25 cellular contexts compared by ENCODE assay signal in genomic region chr11:121297872-121298271, GRCh38. TPM values are rescaled to one million over a fixed set of nuclear protein-coding genes. Genes with fewer than 3 reads are reported as not detected.
DNase-seq lines count a peak whose midpoint lies in the region; ATAC-seq, FAIRE-seq and TF ChIP-seq lines count a peak whose summit lies in the region.
"Had no signal": no experiment of that assay in that cellular context is flagged by ENCODE, and none has a peak within 500 bp of the region (broad histone marks: within the 10 kb centered on the region; RNA-seq: fewer than 3 reads in every experiment).

No MANE protein-coding gene starts in this region.

- 97% methylated on average over 5 of the region's 5 CpGs for WGBS in HepG2 (ENCODE audit: low lambda C conversion rate)
- WGBS in right lobe of liver (ENCODE audit: insufficient coverage, low coverage, low lambda C conversion rate, missing lambda C conversion rate), result 60% methylated on average over 2 of the region's 5 CpGs
- 95 to 98% (median 98%) methylated on average over 5 of the region's 5 CpGs for WGBS in ovary, 3 donors

- POLR2A ChIA-PET in HepG2 (lab: Yijun Ruan, JAX) (no interaction called here), WTC11 (lab: Charles Lee) (no interaction called here)

- H3K36me3 ChIP-seq in HepG2 (replicated peaks in 1 of 2; ENCODE audit: control insufficient read depth in 1 of 2, insufficient read depth in 2 of 2, low read length in 2 of 2) (peaks cover 0 to 2% of the 10 kb centered on the region in 2 experiments; a peak in 2 of 5 replicates), right lobe of liver (no peaks in the 10 kb centered on the region), ovary (no peaks in the 10 kb centered on the region)

- no peak for TF ChIP-seq POLR2A in HepG2 (IDR thresholded peaks at IDR 0.05; ENCODE audit: insufficient read depth in 1 of 2, low read depth in 2 of 2, low read length in 2 of 2)
- no peak for TF ChIP-seq POLR2A in right lobe of liver (IDR thresholded peaks at IDR 0.05)
- TF ChIP-seq POLR2A in ovary (IDR thresholded peaks at IDR 0.05), result no peak

- CTCF ChIA-PET in HepG2 (lab: Yijun Ruan, JAX; ENCODE audit: low intra/inter-chr PET ratio, low total read pairs), result no interaction called here
- CTCF ChIA-PET in WTC11 (lab: Charles Lee), result no interaction called here

- no peaks in the 10 kb centered on the region for H3K27me3 Mint-ChIP-seq in WTC11 (ENCODE audit: low read depth)
- no peaks in the 10 kb centered on the region for H3K27me3 Mint-ChIP-seq in nephron progenitor cell (ENCODE audit: low read depth, poor library complexity)
- H3K27me3 Mint-ChIP-seq: CD4-positive, CD25-positive, alpha-beta regulatory T cell had no signal

- H4K20me1 ChIP-seq in HepG2 (ENCODE audit: insufficient read depth, low read length), result peaks cover 49% of the 10 kb centered on the region

- H3K36me3 Mint-ChIP-seq in WTC11, result peaks cover 12% of the 10 kb centered on the region
- peaks cover 44% of the 10 kb centered on the region for H3K36me3 Mint-ChIP-seq in nephron progenitor cell (ENCODE audit: low read depth)

- peaks cover 53% of the 10 kb centered on the region for H3K4me1 ChIP-seq in HepG2 (ENCODE audit: insufficient read depth, low read length)
- H3K4me1 ChIP-seq in right lobe of liver, result peaks cover 0 to 65% (median 14%) of the 10 kb centered on the region in 4 donors
- peaks cover 2% of the 10 kb centered on the region for H3K4me1 ChIP-seq in ovary (ENCODE audit: insufficient read depth)

- DNase-seq in HepG2 (ENCODE audit: low spot score) (no peak), right lobe of liver (no peak), WTC11 (ENCODE audit: low spot score) (no peak), nephron progenitor cell (no peak), ovary (no peak), NCI-H748 (lab: John Stamatoyannopoulos, UW; ENCODE audit: unreplicated experiment) (no peak)
- no peak for DNase-seq in activated naive CD4-positive, alpha-beta T cell treated with anti-CD3 and anti-CD28 coated beads, Interleukin-2, amount 50 U/mL, for 16 hours
- DNase-seq: CD4-positive, CD25-positive, alpha-beta regulatory T cell; GOT3; Kasumi-1; MG63; NCI-H1105 treated with DMSO at 0.1 percent for 48 hours; NCI-H146; NCI-H1930; NCI-H2107; NCI-H524; NCI-H82; NK-92 treated with Interleukin-12 subunit alpha and Interleukin-12 subunit beta, amount 100 ng/mL, for 24 hours; PC-9; SHP77 had no signal

- no peak overlapping the region for H3K4me2 ChIP-seq in HepG2 (ENCODE audit: low read depth, low read length)
- H3K4me2 ChIP-seq: PC-9 had no signal

- H3K27ac ChIP-seq in HepG2 (ENCODE audit: extremely low read length, insufficient read depth, low read length) (no peak overlapping the region), right lobe of liver (no peak overlapping the region), ovary (no peak overlapping the region)
- H3K27ac ChIP-seq: HL-60, PC-9 had no signal

- in situ Hi-C loops in HepG2 (cut with HindIII; ENCODE audit: extremely low pct_ligation_motif_present, low pct_unique_long_range_greater_than_20kb), result no loop called here

- H3K4me3 Mint-ChIP-seq in WTC11 (no peak overlapping the region), nephron progenitor cell (no peak overlapping the region)

- no peak overlapping the region for H3K9ac ChIP-seq in HepG2 (ENCODE audit: insufficient read depth, low read depth, low read length)

- H2AFZ ChIP-seq in HepG2 (ENCODE audit: low read length), result no peak overlapping the region
- H2AFZ ChIP-seq: PC-9 had no signal

- TF ChIP-seq EP300 in HepG2 (IDR thresholded peaks at IDR 0.05; ENCODE audit: low read depth in 2 of 2, low read length in 2 of 2), result no peak
- TF ChIP-seq EP300 in HepG2 (CRISPR knock-in tag; IDR thresholded peaks at IDR 0.05; ENCODE audit: borderline replicate concordance), result no peak
- no peak for TF ChIP-seq EP300 in ovary (IDR thresholded peaks at IDR 0.05)

- ATAC-seq in HepG2 (no peak), right lobe of liver (no peak), WTC11 (no peak)
- ATAC-seq: HCT116, K562 had no signal

- H3K79me2 ChIP-seq in HepG2 (ENCODE audit: insufficient read depth, low read length), result peaks cover 99% of the 10 kb centered on the region

- H3K9me3 Mint-ChIP-seq in WTC11 (peaks cover 5% of the 10 kb centered on the region), nephron progenitor cell (peaks cover 13% of the 10 kb centered on the region)
- H3K9me3 Mint-ChIP-seq: CD4-positive, CD25-positive, alpha-beta regulatory T cell had no signal

- no peak for TF ChIP-seq RAD21 in HepG2 (CRISPR knock-in tag; IDR thresholded peaks at IDR 0.05)

- H3K9me3 ChIP-seq in HepG2 (ENCODE audit: low read length) (no peaks in the 10 kb centered on the region), right lobe of liver (no peaks in the 10 kb centered on the region), ovary (no peaks in the 10 kb centered on the region)

- intact Hi-C loops in HepG2 (cut with micrococcal nuclease; ENCODE audit: unreplicated experiment) (no loop called here), right lobe of liver (cut with DNase I) (no loop called here), ovary (cut with DNase I) (no loop called here)

- no peak for FAIRE-seq in HepG2 (lab: Jason Lieb, UNC)
- FAIRE-seq: D721Med, GM19239, K562 had no signal

- H3K4me1 Mint-ChIP-seq in WTC11 (peaks cover 75% of the 10 kb centered on the region), nephron progenitor cell (peaks cover 78% of the 10 kb centered on the region)

- no peak for TF ChIP-seq CTCF in HepG2 (CRISPR knock-in tag; IDR thresholded peaks at IDR 0.05)
- no peak for TF ChIP-seq CTCF in right lobe of liver (IDR thresholded peaks at IDR 0.05)
- TF ChIP-seq CTCF in WTC11 (IDR thresholded peaks at IDR 0.05), result no peak
- no peak for TF ChIP-seq CTCF in nephron progenitor cell (IDR thresholded peaks at IDR 0.05)
- TF ChIP-seq CTCF in ovary (IDR thresholded peaks at IDR 0.05), result no peak

- H3K27ac Mint-ChIP-seq in WTC11 (peak overlapping the region; percentile 98), nephron progenitor cell (peak overlapping the region; percentile 66)

- BruUV-seq in HepG2 (replicated peaks; lab: Mats Ljungman, UMichigan), result no TSS peak

- H3K27me3 ChIP-seq in HepG2 (ENCODE audit: control insufficient read depth in 1 of 2, insufficient read depth in 2 of 2, low read length in 2 of 2), result no peaks in the 10 kb centered on the region
- no peaks in the 10 kb centered on the region for H3K27me3 ChIP-seq in right lobe of liver
- H3K27me3 ChIP-seq in ovary, result no peaks in the 10 kb centered on the region
- H3K27me3 ChIP-seq: MG63 had no signal

- H3K4me3 ChIP-seq in HepG2 (replicated peaks in 1 of 3; ENCODE audit: insufficient read depth in 1 of 3, low read depth in 2 of 3, low read length in 3 of 3) (no peak overlapping the region), right lobe of liver (no peak overlapping the region), ovary (no peak overlapping the region)
- H3K4me3 ChIP-seq: K562, MG63, PC-9 had no signal

TF ChIP-seq in HepG2, 621 proteins besides CTCF, POLR2A, EP300 and RAD21:
- TF ChIP-seq PHF20 (CRISPR knock-in tag; IDR thresholded peaks at IDR 0.05) (no peak), ZNF121 (CRISPR knock-in tag; IDR thresholded peaks at IDR 0.05) (peak; percentile 83)

TF ChIP-seq in WTC11, 78 proteins besides CTCF, POLR2A, EP300 and RAD21:
- TF ChIP-seq EMX1 (CRISPR knock-in tag; IDR thresholded peaks at IDR 0.05), result no peak
- peak; percentile 92 for TF ChIP-seq ZNF121 (CRISPR knock-in tag; IDR thresholded peaks at IDR 0.05)
- TF ChIP-seq TCF7 (CRISPR knock-in tag; IDR thresholded peaks at IDR 0.05; ENCODE audit: low read depth), result no peak

RNA-seq across cellular contexts. Expression of gene SC5D, which starts 5.3 kb away (rescaled TPM):
- 48.6 and 84.4 TPM in 2 replicates for total RNA-seq in HepG2 (2016; rRNA removed; fragmentation: Illumina TruSeq; extraction: Trizol)
- total RNA-seq in HepG2 (2016; cell fraction: cytosol; rRNA removed; fragmentation: Illumina TruSeq; extraction: Trizol; ENCODE audit: low read depth), result 9.4 and 11.7 TPM in 2 replicates
- 49.0 and 80.4 TPM in 2 replicates for total RNA-seq in HepG2 (2016; cell fraction: insoluble cytoplasmic fraction; rRNA removed; fragmentation: Illumina TruSeq; extraction: Trizol)
- total RNA-seq in HepG2 (2016; cell fraction: membrane; rRNA removed; fragmentation: Illumina TruSeq; extraction: Trizol), result 18.2 and 23.9 TPM in 2 replicates
- 88.0 and 105 TPM in 2 replicates for total RNA-seq in HepG2 (2016; cell fraction: nucleus; rRNA removed; fragmentation: Illumina TruSeq; extraction: Trizol)
- 155 and 186 TPM in 2 replicates for polyA plus RNA-seq in HepG2 (2011; rRNA removed)
- 29.9 and 67.8 TPM in 2 replicates for polyA plus RNA-seq in HepG2 (2011; cell fraction: cytosol; rRNA removed)
- polyA plus RNA-seq in HepG2 (2011; cell fraction: nucleus; rRNA removed), result 12.9 and 36.4 TPM in 2 replicates
- 147 and 186 TPM in 2 replicates for polyA plus RNA-seq in HepG2 (2012)
- 8.7 and 9.0 TPM in 2 replicates for polyA plus RNA-seq in HepG2 (2016; cell fraction: cytosol; fragmentation: Illumina TruSeq; extraction: Trizol; ENCODE audit: low read depth)
- 58.1 and 58.6 TPM in 2 replicates for polyA plus RNA-seq in HepG2 (2016; cell fraction: insoluble cytoplasmic fraction; fragmentation: Illumina TruSeq; extraction: Trizol; ENCODE audit: low read depth)
- 16.3 and 18.5 TPM in 2 replicates for polyA plus RNA-seq in HepG2 (2016; cell fraction: membrane; fragmentation: Illumina TruSeq; extraction: Trizol; ENCODE audit: low read depth)
- 135 and 141 TPM in 2 replicates for polyA plus RNA-seq in HepG2 (2016; cell fraction: nucleus; fragmentation: Illumina TruSeq; extraction: Trizol; ENCODE audit: insufficient read depth, low read depth)
- polyA minus RNA-seq in HepG2 (2011; rRNA and poly(A)+ RNA removed; ENCODE audit: low replicate concordance), result 28.6 and 108 TPM in 2 replicates
- 100 and 145 TPM in 2 replicates for polyA minus RNA-seq in HepG2 (2011; cell fraction: cytosol; rRNA and poly(A)+ RNA removed)
- polyA minus RNA-seq in HepG2 (2011; cell fraction: nucleus; rRNA and poly(A)+ RNA removed), result 50.2 and 78.9 TPM in 2 replicates
- total RNA-seq in right lobe of liver, result 100 to 1,000 TPM in 2 of 6 experiments, 10 to 100 TPM in 4; 58.9 to 126 (median 82.1) TPM
- 78.6 to 81.9 TPM (median 79.2 TPM) in 3 replicates for total RNA-seq in WTC11 (2021)
- total RNA-seq in ovary, result 10 to 100 TPM; 19.9 to 59.7 (median 24.7) TPM
- polyA plus RNA-seq in ovary, result 10 to 100 TPM; 14.0 to 47.6 TPM

Comparison
In these comparisons a context has a peak if more than half of its experiments do, and no peak if none do; other contexts are left out.
1. Of the 50 proteins assayed by ChIP-seq in both HepG2 and WTC11: peak only in HepG2: none; only in WTC11: none; in both: ZNF121; in neither: 49.